Comparison of ENCODE assay signal across 20 cellular contexts in genomic region chr6:134245691-134246090, GRCh38.
A peak's percentile ranks its signal among the peaks of the same experiment; 100 is the strongest.
DNase-seq lines count a peak whose midpoint lies in the region; ATAC-seq, FAIRE-seq and TF ChIP-seq lines count a peak whose summit lies in the region.
"Had no signal": no experiment of that assay in that cellular context is flagged by ENCODE, and none has a peak within 500 bp of the region (broad histone marks: within the 10 kb centered on the region; RNA-seq: fewer than 3 reads in every experiment).

No MANE protein-coding gene starts in this region.

- H3K4me2 ChIP-seq in GM12878 (ENCODE audit: control insufficient read depth, insufficient read depth) = no peak overlapping the region
- H3K4me2 ChIP-seq: BLaER1 had no signal

- H2AFZ ChIP-seq in GM12878 (ENCODE audit: control insufficient read depth, low read depth, low read length) = no peak overlapping the region

- H3K4me3 ChIP-seq in GM12878 = no peak overlapping the region
- H3K4me3 ChIP-seq: BLaER1, cardiac muscle cell, dorsolateral prefrontal cortex, upper lobe of left lung had no signal

- TF ChIP-seq POLR2A in GM12878 (IDR thresholded peaks at IDR 0.05; ENCODE audit: low read depth, low read length) = no peak

- FAIRE-seq in GM12878 (lab: Jason Lieb, UNC) (no peak), frontal cortex (lab: Jason Lieb, UNC) (no peak)
- FAIRE-seq: GM18507 had no signal

- BruUV-seq in GM12878 (replicated peaks; lab: Mats Ljungman, UMichigan) = no TSS peak

- H3K27ac Mint-ChIP-seq in naive thymus-derived CD8-positive, alpha-beta T cell = peak overlapping the region; percentile 39 to 98 (median 90)

- H4K20me1 ChIP-seq in GM12878 (ENCODE audit: control insufficient read depth, insufficient read depth) = no peaks in the 10 kb centered on the region
- H4K20me1 ChIP-seq: BLaER1 had no signal

- 56% methylated on average over 1 of the region's 1 CpG for WGBS in GM12878 (ENCODE audit: insufficient coverage, insufficient replicate concordance, low lambda C conversion rate, missing lambda C conversion rate)

- POLR2A ChIA-PET in GM12878 (lab: Charles Lee) = interaction anchor here (1.4 kb wide), 1 partner anchor 10 kb away, joined by 3 read pairs; no protein-coding TSS in a partner anchor
- POLR2A ChIA-PET in naive thymus-derived CD8-positive, alpha-beta T cell (lab: Charles Lee) = interaction anchor here (0.5 to 1.3 kb wide), 3 partner anchors 29 to 180 kb away, joined by 3 read pairs; no protein-coding TSS in a partner anchor

- H3K27ac ChIP-seq in GM12878 (ENCODE audit: control insufficient read depth, insufficient read depth) = no peak overlapping the region
- H3K27ac ChIP-seq: BLaER1, cardiac muscle cell, upper lobe of left lung had no signal

- TF ChIP-seq CTCF in GM12878 (IDR thresholded peaks at IDR 0.05 in 2 of 3, conservative IDR thresholded peaks at IDR 0.05 in 1 of 3; ENCODE audit: control insufficient read depth in 2 of 3, extremely low read depth in 1 of 3, insufficient read depth in 1 of 3, low read depth in 3 of 3, low read length in 3 of 3) = no peak

- H3K79me2 ChIP-seq in GM12878 (ENCODE audit: control insufficient read depth, insufficient read depth, low read length) = no peaks in the 10 kb centered on the region

- SMC1A ChIA-PET in GM12878 (lab: Charles Lee; ENCODE audit: uncharacterized antibody, unreplicated experiment) = interaction anchor here (0.6 to 2.7 kb wide), 7 partner anchors 9 to 130 kb away, joined by 3 to 16 read pairs (median 3); no protein-coding TSS in a partner anchor

- H3K27me3 Mint-ChIP-seq in naive thymus-derived CD8-positive, alpha-beta T cell = no peaks in the 10 kb centered on the region

- H3K4me3 Mint-ChIP-seq in naive thymus-derived CD8-positive, alpha-beta T cell = peak overlapping the region in 7 of 10 donors; percentile 1 to 52 (median 11)

- H3K36me3 ChIP-seq in GM12878 (ENCODE audit: control insufficient read depth in 2 of 2, insufficient read depth in 2 of 2, low read length in 1 of 2) = no peaks in the 10 kb centered on the region
- H3K36me3 ChIP-seq: cardiac muscle cell, upper lobe of left lung had no signal

- peaks cover 0 to 6% (median 0%) of the 10 kb centered on the region in 9 donors for H3K9me3 Mint-ChIP-seq in naive thymus-derived CD8-positive, alpha-beta T cell

- H3K36me3 Mint-ChIP-seq in naive thymus-derived CD8-positive, alpha-beta T cell = peaks cover 0 to 3% (median 0%) of the 10 kb centered on the region in 3 donors

- no peak for TF ChIP-seq RAD21 in GM12878 (IDR thresholded peaks at IDR 0.05; ENCODE audit: insufficient read depth, low read depth, low read length)

- no peak for ATAC-seq in GM12878
- ATAC-seq in naive thymus-derived CD8-positive, alpha-beta T cell = no peak
- ATAC-seq in GM18517 (IDR thresholded peaks at IDR 0.05; ENCODE audit: unreplicated experiment) = no peak
- ATAC-seq: HCT116, Right ventricle myocardium inferior had no signal

- H3K4me1 ChIP-seq in GM12878 (ENCODE audit: control insufficient read depth, insufficient read depth, low read length) = peaks cover 31% of the 10 kb centered on the region

- H3K9ac ChIP-seq in GM12878 (ENCODE audit: control insufficient read depth, insufficient read depth, low read length) = no peak overlapping the region
- H3K9ac ChIP-seq: BLaER1 had no signal

- no peaks in the 10 kb centered on the region; the same call in 2 of the 3 replicates for H3K9me3 ChIP-seq in GM12878 (replicated peaks; ENCODE audit: control insufficient read depth, insufficient read depth, low read length)
- H3K9me3 ChIP-seq: BLaER1, upper lobe of left lung had no signal

- RAD21 ChIA-PET in GM12878 (lab: Charles Lee; ENCODE audit: unreplicated experiment) = interaction anchor here (0.8 to 5.1 kb wide), 3 partner anchors 9 to 127 kb away, joined by 3 to 32 read pairs (median 7); no protein-coding TSS in a partner anchor

- DNase-seq in SKM-1 treated with dmso at 0.1 percent for 144 hours (lab: John Stamatoyannopoulos, UW; ENCODE audit: unreplicated experiment) (peak; percentile 12), SKM-1 (lab: John Stamatoyannopoulos, UW; ENCODE audit: unreplicated experiment) (no peak), HPDE6-E6E7 (ENCODE audit: extremely low spot score) (peak; percentile 14), GM12878 (ENCODE audit: low read depth, low spot score) (no peak), NCI-H187 treated with DMSO at 0.1 percent for 48 hours (lab: John Stamatoyannopoulos, UW) (no peak), frontal cortex (ENCODE audit: low spot score in 2 of 2) (no peak)
- no peak for DNase-seq in naive thymus-derived CD8-positive, alpha-beta T cell
- DNase-seq: DMS79; dorsolateral prefrontal cortex; islet precursor cell; NCI-H146; NCI-H345; stimulated activated CD4-positive, alpha-beta T cell treated with anti-CD3 and anti-CD28 coated beads, Interleukin-12 subunit alpha, Interleukin-12 subunit beta, amount 100 ng/mL, for 4 hours; upper lobe of left lung had no signal

- intact Hi-C loops in GM12878 (cut with micrococcal nuclease; ENCODE audit: unreplicated experiment) = loop anchor here (2.0 to 5.0 kb wide), 3 partner anchors 71 to 192 kb away; no protein-coding TSS in a partner anchor

- in situ Hi-C loops in GM12878 (cut with MboI) = no loop called here

- H3K4me1 Mint-ChIP-seq in naive thymus-derived CD8-positive, alpha-beta T cell = peaks cover 27 to 75% (median 70%) of the 10 kb centered on the region in 4 donors

- no peaks in the 10 kb centered on the region; a peak in 1 of 4 replicates for H3K27me3 ChIP-seq in GM12878 (replicated peaks in 1 of 2; ENCODE audit: control insufficient read depth in 2 of 2, insufficient read depth in 2 of 2, low read length in 1 of 2)
- H3K27me3 ChIP-seq: BLaER1, cardiac muscle cell, dorsolateral prefrontal cortex, upper lobe of left lung had no signal

- TF ChIP-seq EP300 in GM12878 (IDR thresholded peaks at IDR 0.05; ENCODE audit: borderline replicate concordance in 1 of 2, control insufficient read depth in 1 of 2, low read depth in 2 of 2, low read length in 2 of 2) = no peak

- CTCF ChIA-PET in GM12878 (lab: Yijun Ruan, JAX) = interaction anchor here (1.2 kb wide), 1 partner anchor 128 kb away, joined by 3 read pairs; no protein-coding TSS in a partner anchor

TF ChIP-seq in GM12878, 131 proteins besides CTCF, POLR2A, EP300 and RAD21:
- TF ChIP-seq ESRRA (IDR thresholded peaks at IDR 0.05; ENCODE audit: low read length) = no peak
- TF ChIP-seq ATF7 (IDR thresholded peaks at IDR 0.05; ENCODE audit: low read depth) = 0 out of 2 replicates have a peak, but pooled peaks have one; percentile 22
- no peak for TF ChIP-seq BMI1 (IDR thresholded peaks at IDR 0.05; ENCODE audit: borderline replicate concordance)

Comparison
In these comparisons a context has a peak if more than half of its experiments do, and no peak if none do; other contexts are left out.
1. DNase-seq: peak in SKM-1 treated with dmso at 0.1 percent for 144 hours (single experiment) and HPDE6-E6E7 (single experiment); none in SKM-1 (single experiment), GM12878 (single experiment), naive thymus-derived CD8-positive, alpha-beta T cell (0 of 10), NCI-H187 treated with DMSO at 0.1 percent for 48 hours (single experiment) and frontal cortex (0 of 2).